12 cellular contexts compared by ENCODE assay signal in genomic region chr15:93987068-93987467, GRCh38.
DNase-seq lines count a peak whose midpoint lies in the region; ATAC-seq and TF ChIP-seq lines count a peak whose summit lies in the region.
"Had no signal": no experiment of that assay in that cellular context is flagged by ENCODE, and none has a peak within 500 bp of the region (broad histone marks: within the 10 kb centered on the region; RNA-seq: fewer than 3 reads in every experiment).

No MANE protein-coding gene starts in this region.

- DNase-seq in activated CD8-positive, alpha-beta memory T cell treated with anti-CD3 and anti-CD28 coated beads, Interleukin-2, amount 50 U/mL, for 4 hours = peak; percentile 15
- peak; percentile 32 for DNase-seq in stimulated activated CD4-positive, alpha-beta T cell treated with anti-CD3 and anti-CD28 coated beads, Interleukin-1b, Interleukin-23, amount 100 ng/mL, for 48 hours
- DNase-seq in Right ventricle myocardium inferior (ENCODE audit: missing footprints) (no peak), breast epithelium (ENCODE audit: low spot score in 2 of 2) (no peak)
- DNase-seq in activated CD4-positive, CD25-positive, alpha-beta regulatory T cell (lab: John Stamatoyannopoulos, UW) = no peak
- DNase-seq: kidney glomerular epithelial cell, NCI-H526, tibial artery had no signal

- no peaks in the 10 kb centered on the region for H3K27me3 ChIP-seq in breast epithelium
- H3K27me3 ChIP-seq: tibial artery had no signal

- no peaks in the 10 kb centered on the region for H3K9me3 ChIP-seq in breast epithelium
- H3K9me3 ChIP-seq: tibial artery had no signal

- TF ChIP-seq CTCF in breast epithelium (IDR thresholded peaks at IDR 0.05) = no peak

- intact Hi-C loops in Right ventricle myocardium inferior (cut with DNase I) = loop anchor here (10.0 kb wide), 1 partner anchor 502 kb away; no protein-coding TSS in a partner anchor
- intact Hi-C loops in breast epithelium (cut with DNase I; ENCODE audit: low total_unique reads) = loop anchor here (5.0 kb wide), 1 partner anchor 1650 kb away; no protein-coding TSS in a partner anchor

- H3K27ac ChIP-seq in breast epithelium = peak overlapping the region in 1 of 2 donors; percentile 12
- H3K27ac ChIP-seq: SK-N-MC, tibial artery had no signal

- no peaks in the 10 kb centered on the region for H3K36me3 ChIP-seq in breast epithelium
- H3K36me3 ChIP-seq: tibial artery had no signal

- no peaks in the 10 kb centered on the region for H3K4me1 ChIP-seq in breast epithelium
- H3K4me1 ChIP-seq: tibial artery had no signal

- H3K4me3 ChIP-seq in breast epithelium = no peak overlapping the region
- H3K4me3 ChIP-seq: SK-N-MC, tibial artery had no signal

- ATAC-seq in GM18508 (IDR thresholded peaks at IDR 0.05; ENCODE audit: insufficient read depth, unreplicated experiment) (peak; percentile 48), GM21737 (IDR thresholded peaks at IDR 0.05; ENCODE audit: unreplicated experiment) (peak; percentile 66), Right ventricle myocardium inferior (no peak), HG03432 (IDR thresholded peaks at IDR 0.05; ENCODE audit: unreplicated experiment) (no peak)

- TF ChIP-seq POLR2A in breast epithelium (IDR thresholded peaks at IDR 0.05) = no peak

Comparison
In these comparisons a context has a peak if more than half of its experiments do, and no peak if none do; other contexts are left out.
1. ATAC-seq: peak in GM18508 (single experiment) and GM21737 (single experiment); none in Right ventricle myocardium inferior (single experiment) and HG03432 (single experiment).
2. DNase-seq: peak in activated CD8-positive, alpha-beta memory T cell treated with anti-CD3 and anti-CD28 coated beads, Interleukin-2, amount 50 U/mL, for 4 hours (single experiment) and stimulated activated CD4-positive, alpha-beta T cell treated with anti-CD3 and anti-CD28 coated beads, Interleukin-1b, Interleukin-23, amount 100 ng/mL, for 48 hours (single experiment); none in Right ventricle myocardium inferior (single experiment), breast epithelium (0 of 2) and activated CD4-positive, CD25-positive, alpha-beta regulatory T cell (0 of 4).